Comparison of ENCODE assay signal across 23 cellular contexts in genomic region chr5:150306775-150307174, GRCh38. TPM values are rescaled to one million over a fixed set of nuclear protein-coding genes. Genes with fewer than 3 reads are reported as not detected.
DNase-seq lines count a peak whose midpoint lies in the region; ATAC-seq, FAIRE-seq and TF ChIP-seq lines count a peak whose summit lies in the region.
"Had no signal": no experiment of that assay in that cellular context is flagged by ENCODE, and none has a peak within 500 bp of the region (broad histone marks: within the 10 kb centered on the region; RNA-seq: fewer than 3 reads in every experiment).

No MANE protein-coding gene starts in this region.

- no peak overlapping the region for H2BK120ac ChIP-seq in mesenchymal stem cell (ENCODE audit: low read depth, low read length)
- no peak overlapping the region for H2BK120ac ChIP-seq in neuronal stem cell (ENCODE audit: low read depth, low read length)

- H3K9me3 ChIP-seq in HepG2 (ENCODE audit: low read length) = no peaks in the 10 kb centered on the region
- H3K9me3 ChIP-seq in right lobe of liver = no peaks in the 10 kb centered on the region
- H3K9me3 ChIP-seq in mesenchymal stem cell (ENCODE audit: control insufficient read depth, low read length) = no peaks in the 10 kb centered on the region
- no peaks in the 10 kb centered on the region for H3K9me3 ChIP-seq in neuronal stem cell (replicated peaks in 1 of 2; ENCODE audit: control insufficient read depth in 2 of 2, insufficient read depth in 1 of 2, low read depth in 1 of 2, low read length in 2 of 2)
- H3K9me3 ChIP-seq in upper lobe of left lung = no peaks in the 10 kb centered on the region
- H3K9me3 ChIP-seq: BLaER1 had no signal

- H4K20me1 ChIP-seq in HepG2 (ENCODE audit: insufficient read depth, low read length) = no peaks in the 10 kb centered on the region
- H4K20me1 ChIP-seq: BLaER1 had no signal

- no peak for DNase-seq in HepG2 (ENCODE audit: low spot score)
- DNase-seq in right lobe of liver = no peak
- no peak for DNase-seq in mesenchymal stem cell
- no peak for DNase-seq in neuronal stem cell (ENCODE audit: low spot score)
- DNase-seq in nucleus accumbens (lab: John Stamatoyannopoulos, UW) = no peak
- no peak for DNase-seq in GM19240 (ENCODE audit: insufficient read length, low spot score)
- no peak for DNase-seq in upper lobe of left lung
- DNase-seq: 8988T; CD4-positive, alpha-beta memory T cell; DMS153; DMS79; GDM1; H7; HFFc6 had no signal

- BruUV-seq in HepG2 (replicated peaks; lab: Mats Ljungman, UMichigan) = no TSS peak

- POLR2A ChIA-PET in HepG2 (lab: Yijun Ruan, JAX) = interaction anchor here (1.4 to 2.6 kb wide), 2 partner anchors 11 to 18 kb away, joined by 4 to 12 read pairs; no protein-coding TSS in a partner anchor

- no peak overlapping the region for H2AFZ ChIP-seq in HepG2 (ENCODE audit: low read length)
- H2AFZ ChIP-seq in mesenchymal stem cell (ENCODE audit: low read depth, low read length) = no peak overlapping the region
- H2AFZ ChIP-seq in neuronal stem cell (ENCODE audit: low read length) = no peak overlapping the region
- H2AFZ ChIP-seq: GM23338 had no signal

- H3K18ac ChIP-seq in mesenchymal stem cell (ENCODE audit: low read depth in 1 of 2, low read length in 2 of 2) (peak overlapping the region in 1 of 2 experiments; percentile 68), neuronal stem cell (ENCODE audit: low read length) (peak overlapping the region; percentile 32)

- WGBS in HepG2 (ENCODE audit: low lambda C conversion rate) = 51% methylated on average over 3 of the region's 4 CpGs
- WGBS in right lobe of liver (ENCODE audit: insufficient coverage, low coverage, low lambda C conversion rate, missing lambda C conversion rate) = 82% methylated on average over 3 of the region's 4 CpGs
- WGBS in mesenchymal stem cell = 95% methylated on average over 4 of the region's 4 CpGs
- WGBS in neuronal stem cell (ENCODE audit: extremely low coverage in 2 of 2, insufficient read length in 2 of 2, insufficient replicate concordance in 1 of 2), 2 donors = no CpG with 5 or more reads among the region's 4 CpGs
- 82 to 83% methylated on average over 4 of the region's 4 CpGs for WGBS in upper lobe of left lung, 2 donors

- no peak for ATAC-seq in HepG2
- no peak for ATAC-seq in right lobe of liver
- ATAC-seq in upper lobe of left lung (ENCODE audit: low FRiP score in 2 of 2) = no peak
- ATAC-seq: GM23338, HCT116 had no signal

- H2BK12ac ChIP-seq in mesenchymal stem cell (ENCODE audit: low read length in 2 of 2) = peak overlapping the region in 1 of 2 experiments; percentile 42
- H2BK12ac ChIP-seq in neuronal stem cell (ENCODE audit: low read length) = no peak overlapping the region

- peak overlapping the region; percentile 74 for H3K27ac ChIP-seq in HepG2 (ENCODE audit: extremely low read length, insufficient read depth, low read length)
- H3K27ac ChIP-seq in right lobe of liver = no peak overlapping the region
- H3K27ac ChIP-seq in mesenchymal stem cell (ENCODE audit: low read length, poor library complexity, severe bottlenecking) = no peak overlapping the region
- no peak overlapping the region for H3K27ac ChIP-seq in neuronal stem cell (replicated peaks; ENCODE audit: low read length)
- no peak overlapping the region for H3K27ac ChIP-seq in upper lobe of left lung
- H3K27ac ChIP-seq: BLaER1 had no signal

- H3K4me1 ChIP-seq in HepG2 (ENCODE audit: insufficient read depth, low read length) (peaks cover 93% of the 10 kb centered on the region), right lobe of liver (peaks cover 0 to 10% (median 0%) of the 10 kb centered on the region in 4 donors), mesenchymal stem cell (ENCODE audit: control insufficient read depth, insufficient read depth, low read depth, low read length) (peaks cover 22% of the 10 kb centered on the region), neuronal stem cell (ENCODE audit: control insufficient read depth in 2 of 2, insufficient read depth in 1 of 2, low read depth in 1 of 2, low read length in 2 of 2) (peaks cover 15 to 41% of the 10 kb centered on the region in 2 donors), upper lobe of left lung (peaks cover 7 to 17% (median 10%) of the 10 kb centered on the region in 4 donors)

- H3K36me3 ChIP-seq in HepG2 (replicated peaks in 1 of 2; ENCODE audit: control insufficient read depth in 1 of 2, insufficient read depth in 2 of 2, low read length in 2 of 2) = no peaks in the 10 kb centered on the region
- H3K36me3 ChIP-seq in right lobe of liver = no peaks in the 10 kb centered on the region
- no peaks in the 10 kb centered on the region for H3K36me3 ChIP-seq in mesenchymal stem cell (ENCODE audit: control insufficient read depth in 1 of 2, insufficient read depth in 2 of 2, low read depth in 1 of 2, low read length in 2 of 2)
- no peaks in the 10 kb centered on the region for H3K36me3 ChIP-seq in neuronal stem cell (replicated peaks in 1 of 2; ENCODE audit: control insufficient read depth in 2 of 2, insufficient read depth in 2 of 2, low read length in 2 of 2)
- H3K36me3 ChIP-seq in upper lobe of left lung = no peaks in the 10 kb centered on the region
- H3K36me3 ChIP-seq: BLaER1 had no signal

- CTCF ChIA-PET in HepG2 (lab: Yijun Ruan, JAX; ENCODE audit: low intra/inter-chr PET ratio, low total read pairs) = no interaction called here

- H4K91ac ChIP-seq in mesenchymal stem cell (ENCODE audit: low read length) (peak overlapping the region; percentile 23), neuronal stem cell (ENCODE audit: low read depth, low read length, poor library complexity) (no peak overlapping the region)

- in situ Hi-C loops in HepG2 (cut with HindIII; ENCODE audit: extremely low pct_ligation_motif_present, low pct_unique_long_range_greater_than_20kb) = no loop called here

- H3K79me2 ChIP-seq in HepG2 (ENCODE audit: insufficient read depth, low read length) = peaks cover under 1% of the 10 kb centered on the region

- peak overlapping the region; percentile 33 for H2BK15ac ChIP-seq in mesenchymal stem cell (ENCODE audit: low read depth, poor library complexity, severe bottlenecking)
- H2BK15ac ChIP-seq in neuronal stem cell (ENCODE audit: low read length) = no peak overlapping the region

- no peak for TF ChIP-seq EP300 in HepG2 (IDR thresholded peaks at IDR 0.05; ENCODE audit: low read depth in 2 of 2, low read length in 2 of 2)
- TF ChIP-seq EP300 in HepG2 (CRISPR knock-in tag; IDR thresholded peaks at IDR 0.05; ENCODE audit: borderline replicate concordance) = no peak
- no peak for TF ChIP-seq EP300 in upper lobe of left lung (IDR thresholded peaks at IDR 0.05)

- H3K23ac ChIP-seq in mesenchymal stem cell (ENCODE audit: low read length in 2 of 2) (no peak overlapping the region), neuronal stem cell (ENCODE audit: low read depth, low read length, poor library complexity) (no peak overlapping the region)

- H3K4ac ChIP-seq in mesenchymal stem cell (ENCODE audit: low read depth in 1 of 2, low read length in 2 of 2) (peak overlapping the region; percentile 12 to 27), neuronal stem cell (ENCODE audit: low read length) (no peak overlapping the region)

- H2AK5ac ChIP-seq in mesenchymal stem cell (ENCODE audit: low read length, severe bottlenecking) (peak overlapping the region; percentile 68), neuronal stem cell (ENCODE audit: low read depth, low read length) (no peak overlapping the region)

- H3K79me1 ChIP-seq in mesenchymal stem cell (replicated peaks; ENCODE audit: low read length, poor library complexity, severe bottlenecking) (no peaks in the 10 kb centered on the region), neuronal stem cell (ENCODE audit: low read depth, low read length) (no peaks in the 10 kb centered on the region)

- no peaks in the 10 kb centered on the region for H3K27me3 ChIP-seq in HepG2 (ENCODE audit: control insufficient read depth in 1 of 2, insufficient read depth in 2 of 2, low read length in 2 of 2)
- peaks cover 0 to 7% of the 10 kb centered on the region in 2 donors for H3K27me3 ChIP-seq in right lobe of liver
- H3K27me3 ChIP-seq in mesenchymal stem cell (ENCODE audit: control insufficient read depth in 1 of 2, insufficient read depth in 1 of 2, low read length in 2 of 2) = no peaks in the 10 kb centered on the region
- H3K27me3 ChIP-seq in neuronal stem cell (ENCODE audit: control insufficient read depth in 3 of 3, insufficient read depth in 3 of 3, low read depth in 1 of 3, low read length in 3 of 3) = no peaks in the 10 kb centered on the region
- peaks cover 0 to 14% (median 6%) of the 10 kb centered on the region in 4 donors for H3K27me3 ChIP-seq in upper lobe of left lung

- H4K8ac ChIP-seq in mesenchymal stem cell (ENCODE audit: low read length) (no peak overlapping the region), neuronal stem cell (ENCODE audit: low read depth, low read length) (no peak overlapping the region)

- TF ChIP-seq POLR2A in HepG2 (IDR thresholded peaks at IDR 0.05; ENCODE audit: insufficient read depth in 1 of 2, low read depth in 2 of 2, low read length in 2 of 2) (no peak), right lobe of liver (IDR thresholded peaks at IDR 0.05) (no peak), upper lobe of left lung (IDR thresholded peaks at IDR 0.05) (no peak)

- H3K9ac ChIP-seq in HepG2 (ENCODE audit: insufficient read depth, low read depth, low read length) = no peak overlapping the region
- no peak overlapping the region for H3K9ac ChIP-seq in mesenchymal stem cell (ENCODE audit: low read length)
- H3K9ac ChIP-seq in neuronal stem cell (ENCODE audit: low read depth, low read length, poor library complexity) = no peak overlapping the region
- H3K9ac ChIP-seq: BLaER1 had no signal

- intact Hi-C loops in HepG2 (cut with micrococcal nuclease; ENCODE audit: unreplicated experiment) (loop anchor here (1.0 kb wide), 1 partner anchor 11 kb away; no protein-coding TSS in a partner anchor), right lobe of liver (cut with DNase I) (no loop called here)

- TF ChIP-seq CTCF in HepG2 (CRISPR knock-in tag; IDR thresholded peaks at IDR 0.05) (no peak), right lobe of liver (IDR thresholded peaks at IDR 0.05) (no peak), upper lobe of left lung (IDR thresholded peaks at IDR 0.05) (no peak)

- peak; percentile 28 for FAIRE-seq in HepG2 (lab: Jason Lieb, UNC)
- FAIRE-seq: GM12892, GM18507 had no signal

- no peak for TF ChIP-seq RAD21 in HepG2 (CRISPR knock-in tag; IDR thresholded peaks at IDR 0.05)

- H3K14ac ChIP-seq in mesenchymal stem cell (ENCODE audit: low read length in 2 of 2) (no peak overlapping the region), neuronal stem cell (ENCODE audit: low read length) (no peak overlapping the region)

- no peak overlapping the region for H2BK5ac ChIP-seq in mesenchymal stem cell (ENCODE audit: low read depth, low read length, poor library complexity, severe bottlenecking)
- no peak overlapping the region for H2BK5ac ChIP-seq in neuronal stem cell (ENCODE audit: low read length)

- peak overlapping the region; percentile 14; the same call in 1 of the 2 replicates for H3K4me2 ChIP-seq in HepG2 (ENCODE audit: low read depth, low read length)
- no peak overlapping the region for H3K4me2 ChIP-seq in mesenchymal stem cell (ENCODE audit: low read length, poor library complexity, severe bottlenecking)
- H3K4me2 ChIP-seq in neuronal stem cell (ENCODE audit: insufficient read depth, low read length, poor library complexity, severe bottlenecking) = no peak overlapping the region
- H3K4me2 ChIP-seq: BLaER1, GM23338 had no signal

- H3K4me3 ChIP-seq in HepG2 (replicated peaks in 1 of 3; ENCODE audit: insufficient read depth in 1 of 3, low read depth in 2 of 3, low read length in 3 of 3) = no peak overlapping the region
- H3K4me3 ChIP-seq in right lobe of liver = no peak overlapping the region
- H3K4me3 ChIP-seq in mesenchymal stem cell (ENCODE audit: insufficient read depth in 1 of 2, low read depth in 1 of 2, low read length in 2 of 2) = no peak overlapping the region
- H3K4me3 ChIP-seq in neuronal stem cell (ENCODE audit: low read length in 2 of 2) = no peak overlapping the region
- no peak overlapping the region for H3K4me3 ChIP-seq in upper lobe of left lung
- H3K4me3 ChIP-seq: BLaER1, GM23338 had no signal

RNA-seq across cellular contexts. Expression of gene ARSI, which starts 4.1 kb away (rescaled TPM):
- total RNA-seq in HepG2 (2016; rRNA removed; fragmentation: Illumina TruSeq; extraction: Trizol) = 17.6 and 33.9 TPM in 2 replicates
- 3.1 and 3.4 TPM in 2 replicates for total RNA-seq in HepG2 (2016; cell fraction: cytosol; rRNA removed; fragmentation: Illumina TruSeq; extraction: Trizol; ENCODE audit: low read depth)
- total RNA-seq in HepG2 (2016; cell fraction: insoluble cytoplasmic fraction; rRNA removed; fragmentation: Illumina TruSeq; extraction: Trizol) = 21.4 and 37.4 TPM in 2 replicates
- 11.0 and 13.0 TPM in 2 replicates for total RNA-seq in HepG2 (2016; cell fraction: membrane; rRNA removed; fragmentation: Illumina TruSeq; extraction: Trizol)
- total RNA-seq in HepG2 (2016; cell fraction: nucleus; rRNA removed; fragmentation: Illumina TruSeq; extraction: Trizol) = 25.8 and 28.7 TPM in 2 replicates
- polyA plus RNA-seq in HepG2 (2011; rRNA removed) = 4.2 and 6.4 TPM in 2 replicates
- polyA plus RNA-seq in HepG2 (2011; cell fraction: cytosol; rRNA removed) = 6.1 and 8.6 TPM in 2 replicates
- 5.3 and 5.7 TPM in 2 replicates for polyA plus RNA-seq in HepG2 (2011; cell fraction: nucleus; rRNA removed)
- 2.2 and 3.5 TPM in 2 replicates for polyA plus RNA-seq in HepG2 (2012)
- 2.1 and 2.4 TPM in 2 replicates for polyA plus RNA-seq in HepG2 (2016; cell fraction: cytosol; fragmentation: Illumina TruSeq; extraction: Trizol; ENCODE audit: low read depth)
- polyA plus RNA-seq in HepG2 (2016; cell fraction: insoluble cytoplasmic fraction; fragmentation: Illumina TruSeq; extraction: Trizol; ENCODE audit: low read depth) = 14.2 and 17.0 TPM in 2 replicates
- polyA plus RNA-seq in HepG2 (2016; cell fraction: membrane; fragmentation: Illumina TruSeq; extraction: Trizol; ENCODE audit: low read depth) = 5.0 and 7.0 TPM in 2 replicates
- 29.1 and 30.1 TPM in 2 replicates for polyA plus RNA-seq in HepG2 (2016; cell fraction: nucleus; fragmentation: Illumina TruSeq; extraction: Trizol; ENCODE audit: insufficient read depth, low read depth)
- 0.07 and 16.9 TPM in 2 replicates for polyA minus RNA-seq in HepG2 (2011; rRNA and poly(A)+ RNA removed; ENCODE audit: low replicate concordance)
- 5.9 and 6.4 TPM in 2 replicates for polyA minus RNA-seq in HepG2 (2011; cell fraction: cytosol; rRNA and poly(A)+ RNA removed)
- polyA minus RNA-seq in HepG2 (2011; cell fraction: nucleus; rRNA and poly(A)+ RNA removed) = 4.8 and 6.6 TPM in 2 replicates
- under 1 TPM in 5 of 6 experiments, not detected in 1; 0.06 to 0.51 (median 0.20) TPM for total RNA-seq in right lobe of liver
- 1.6 TPM for polyA plus RNA-seq in mesenchymal stem cell (2013, experiment 1 of 2)
- polyA plus RNA-seq in mesenchymal stem cell (2013, experiment 2 of 2) = 1.5 TPM
- 2.6 TPM for polyA plus RNA-seq in neuronal stem cell (2013, experiment 1 of 2)
- 2.5 TPM for polyA plus RNA-seq in neuronal stem cell (2013, experiment 2 of 2)
- total RNA-seq in upper lobe of left lung = 1 to 10 TPM in 5 of 6 donors, under 1 TPM in 1; 0.78 to 6.3 (median 2.8) TPM
- total RNA-seq: CD4-positive, alpha-beta memory T cell; HT-29 had no signal
- polyA plus RNA-seq: CD14-positive monocyte; CD4-positive, alpha-beta memory T cell; IgD-negative memory B cell had no signal

RNA-seq across cellular contexts. Expression of gene CAMK2A, which starts 17.2 kb away (rescaled TPM):
- 0.11 TPM in 1 of 2 replicates, not detected in the other for total RNA-seq in HepG2 (2016; rRNA removed; fragmentation: Illumina TruSeq; extraction: Trizol)
- not detected in 2 replicates for total RNA-seq in HepG2 (2016; cell fraction: cytosol; rRNA removed; fragmentation: Illumina TruSeq; extraction: Trizol; ENCODE audit: low read depth)
- total RNA-seq in HepG2 (2016; cell fraction: insoluble cytoplasmic fraction; rRNA removed; fragmentation: Illumina TruSeq; extraction: Trizol) = 0.03 and 0.09 TPM in 2 replicates
- not detected in 2 replicates for total RNA-seq in HepG2 (2016; cell fraction: membrane; rRNA removed; fragmentation: Illumina TruSeq; extraction: Trizol)
- total RNA-seq in HepG2 (2016; cell fraction: nucleus; rRNA removed; fragmentation: Illumina TruSeq; extraction: Trizol) = 0.25 and 0.40 TPM in 2 replicates
- polyA plus RNA-seq in HepG2 (2011; rRNA removed) = 0.16 TPM in 1 of 2 replicates, not detected in the other
- polyA plus RNA-seq in HepG2 (2011; cell fraction: cytosol; rRNA removed) = 0.03 and 0.04 TPM in 2 replicates
- polyA plus RNA-seq in HepG2 (2011; cell fraction: nucleus; rRNA removed) = 0.09 and 0.39 TPM in 2 replicates
- 0.03 and 0.08 TPM in 2 replicates for polyA plus RNA-seq in HepG2 (2012)
- 0.06 TPM in 1 of 2 replicates, not detected in the other for polyA plus RNA-seq in HepG2 (2016; cell fraction: cytosol; fragmentation: Illumina TruSeq; extraction: Trizol; ENCODE audit: low read depth)
- 0.05 TPM in 1 of 2 replicates, not detected in the other for polyA plus RNA-seq in HepG2 (2016; cell fraction: insoluble cytoplasmic fraction; fragmentation: Illumina TruSeq; extraction: Trizol; ENCODE audit: low read depth)
- not detected in 2 replicates for polyA plus RNA-seq in HepG2 (2016; cell fraction: membrane; fragmentation: Illumina TruSeq; extraction: Trizol; ENCODE audit: low read depth)
- 0.34 and 0.43 TPM in 2 replicates for polyA plus RNA-seq in HepG2 (2016; cell fraction: nucleus; fragmentation: Illumina TruSeq; extraction: Trizol; ENCODE audit: insufficient read depth, low read depth)
- polyA minus RNA-seq in HepG2 (2011; rRNA and poly(A)+ RNA removed; ENCODE audit: low replicate concordance) = 0.14 TPM in 1 of 2 replicates, not detected in the other
- polyA minus RNA-seq in HepG2 (2011; cell fraction: cytosol; rRNA and poly(A)+ RNA removed) = not detected in 2 replicates
- polyA minus RNA-seq in HepG2 (2011; cell fraction: nucleus; rRNA and poly(A)+ RNA removed) = 0.12 TPM in 1 of 2 replicates, not detected in the other
- under 1 TPM in 3 of 6 experiments, not detected in 3; 0.10 to 0.26 (median 0.23) TPM for total RNA-seq in right lobe of liver
- polyA plus RNA-seq in mesenchymal stem cell (2013, experiment 1 of 2) = 0.65 TPM
- 0.47 TPM for polyA plus RNA-seq in mesenchymal stem cell (2013, experiment 2 of 2)
- 0.49 TPM for polyA plus RNA-seq in neuronal stem cell (2013, experiment 1 of 2)
- polyA plus RNA-seq in neuronal stem cell (2013, experiment 2 of 2) = 0.58 TPM
- 1 to 10 TPM in 4 of 6 donors, under 1 TPM in 1, not detected in 1; 0.29 to 2.4 (median 1.8) TPM for total RNA-seq in upper lobe of left lung
- total RNA-seq: A673; CD4-positive, alpha-beta memory T cell; GM23338; HT-29 had no signal
- polyA plus RNA-seq: CD14-positive monocyte; CD4-positive, alpha-beta memory T cell; IgD-negative memory B cell had no signal

RNA-seq across cellular contexts. Expression of gene TCOF1, which starts 50.7 kb away (rescaled TPM):
- total RNA-seq in HepG2 (2016; rRNA removed; fragmentation: Illumina TruSeq; extraction: Trizol) = 41.6 and 44.5 TPM in 2 replicates
- total RNA-seq in HepG2 (2016; cell fraction: cytosol; rRNA removed; fragmentation: Illumina TruSeq; extraction: Trizol; ENCODE audit: low read depth) = 7.0 and 8.0 TPM in 2 replicates
- total RNA-seq in HepG2 (2016; cell fraction: insoluble cytoplasmic fraction; rRNA removed; fragmentation: Illumina TruSeq; extraction: Trizol) = 34.8 and 42.9 TPM in 2 replicates
- total RNA-seq in HepG2 (2016; cell fraction: membrane; rRNA removed; fragmentation: Illumina TruSeq; extraction: Trizol) = 12.4 and 12.6 TPM in 2 replicates
- 38.8 and 43.2 TPM in 2 replicates for total RNA-seq in HepG2 (2016; cell fraction: nucleus; rRNA removed; fragmentation: Illumina TruSeq; extraction: Trizol)
- polyA plus RNA-seq in HepG2 (2011; rRNA removed) = 9.9 and 10.1 TPM in 2 replicates
- 5.7 and 7.4 TPM in 2 replicates for polyA plus RNA-seq in HepG2 (2011; cell fraction: cytosol; rRNA removed)
- polyA plus RNA-seq in HepG2 (2011; cell fraction: nucleus; rRNA removed) = 27.8 and 31.6 TPM in 2 replicates
- 14.9 and 19.7 TPM in 2 replicates for polyA plus RNA-seq in HepG2 (2012)
- polyA plus RNA-seq in HepG2 (2016; cell fraction: cytosol; fragmentation: Illumina TruSeq; extraction: Trizol; ENCODE audit: low read depth) = 2.9 and 3.4 TPM in 2 replicates
- 38.4 and 54.0 TPM in 2 replicates for polyA plus RNA-seq in HepG2 (2016; cell fraction: insoluble cytoplasmic fraction; fragmentation: Illumina TruSeq; extraction: Trizol; ENCODE audit: low read depth)
- 6.2 and 8.3 TPM in 2 replicates for polyA plus RNA-seq in HepG2 (2016; cell fraction: membrane; fragmentation: Illumina TruSeq; extraction: Trizol; ENCODE audit: low read depth)
- polyA plus RNA-seq in HepG2 (2016; cell fraction: nucleus; fragmentation: Illumina TruSeq; extraction: Trizol; ENCODE audit: insufficient read depth, low read depth) = 61.9 and 69.6 TPM in 2 replicates
- polyA minus RNA-seq in HepG2 (2011; rRNA and poly(A)+ RNA removed; ENCODE audit: low replicate concordance) = 16.4 and 42.6 TPM in 2 replicates
- polyA minus RNA-seq in HepG2 (2011; cell fraction: cytosol; rRNA and poly(A)+ RNA removed) = 9.8 and 12.7 TPM in 2 replicates
- polyA minus RNA-seq in HepG2 (2011; cell fraction: nucleus; rRNA and poly(A)+ RNA removed) = 19.2 and 20.5 TPM in 2 replicates
- 10 to 100 TPM in 2 of 6 experiments, 1 to 10 TPM in 4; 6.7 to 12.0 (median 8.9) TPM for total RNA-seq in right lobe of liver
- 14.3 TPM for polyA plus RNA-seq in mesenchymal stem cell (2013, experiment 1 of 2)
- 13.1 TPM for polyA plus RNA-seq in mesenchymal stem cell (2013, experiment 2 of 2)
- 32.1 TPM for polyA plus RNA-seq in neuronal stem cell (2013, experiment 1 of 2)
- 32.7 TPM for polyA plus RNA-seq in neuronal stem cell (2013, experiment 2 of 2)
- total RNA-seq in upper lobe of left lung = 10 to 100 TPM; 21.7 to 71.2 (median 30.4) TPM
